15 cellular contexts compared by ENCODE assay signal in the genomic region with DNA sequence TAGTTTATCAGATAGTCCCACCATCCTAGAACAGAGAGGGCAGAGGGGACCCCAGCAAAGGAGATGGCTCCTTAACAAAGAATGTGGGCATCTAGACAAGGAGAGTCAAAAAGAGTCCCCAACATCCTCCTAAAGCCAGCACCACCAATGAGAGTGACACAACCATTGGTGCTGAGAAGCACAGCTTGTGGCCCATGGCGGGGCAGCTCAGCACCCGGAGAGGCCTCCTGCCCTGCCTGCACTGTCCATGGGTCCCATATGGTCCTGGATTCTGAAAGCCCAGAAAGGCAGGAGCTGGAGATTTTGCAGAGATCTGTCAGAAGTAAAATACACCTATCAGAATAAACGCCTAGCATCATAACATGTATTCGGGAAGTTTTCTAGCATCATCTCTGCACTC.
"Had no signal": no experiment of that assay in that cellular context is flagged by ENCODE, and none has a peak within 500 bp of the region (broad histone marks: within the 10 kb centered on the region; RNA-seq: fewer than 3 reads in every experiment).

No MANE protein-coding gene starts in this region.

- H3K27ac ChIP-seq: breast epithelium, SJCRH30 had no signal

- H3K27me3 ChIP-seq: breast epithelium, SJCRH30 had no signal

- ATAC-seq: activated T-cell treated with anti-CD3 and anti-CD28 coated beads, Interleukin-2, amount 50 U/mL, for 72 hours; naive thymus-derived CD8-positive, alpha-beta T cell had no signal

- DNase-seq: activated CD4-positive, alpha-beta T cell treated with anti-CD3 and anti-CD28 coated beads for 48 hours; activated CD4-positive, CD25-positive, alpha-beta regulatory T cell; activated gamma-delta T cell; activated T-cell treated with anti-CD3 and anti-CD28 coated beads, Interleukin-2, amount 50 U/mL, for 72 hours; cerebellar nuclear complex; effector memory CD4-positive, alpha-beta T cell; kidney; left ventricle myocardium superior; naive thymus-derived CD8-positive, alpha-beta T cell; retina; SJCRH30; stimulated activated CD4-positive, alpha-beta T cell treated with anti-CD3 and anti-CD28 coated beads, Interleukin-2, amount 100 ng/mL, for 48 hours; T1000; trophoblast cell had no signal

- H3K4me3 ChIP-seq: breast epithelium, SJCRH30 had no signal

- H3K36me3 ChIP-seq: breast epithelium, SJCRH30 had no signal

- H3K9me3 ChIP-seq: breast epithelium, SJCRH30 had no signal

- H3K4me1 ChIP-seq: breast epithelium, SJCRH30 had no signal
